12 cellular contexts compared by ENCODE assay signal in genomic region chr2:88561646-88562388, GRCh38.
A peak's percentile ranks its signal among the peaks of the same experiment; 100 is the strongest.
DNase-seq lines count a peak whose midpoint lies in the region; ATAC-seq and TF ChIP-seq lines count a peak whose summit lies in the region.
"Had no signal": no experiment of that assay in that cellular context is flagged by ENCODE, and none has a peak within 500 bp of the region (broad histone marks: within the 10 kb centered on the region; RNA-seq: fewer than 3 reads in every experiment).

No MANE protein-coding gene starts in this region.

- H3K27me3 Mint-ChIP-seq in endodermal cell (ENCODE audit: insufficient read depth) = no peaks in the 10 kb centered on the region
- H3K27me3 Mint-ChIP-seq in nephron progenitor cell (ENCODE audit: low read depth, poor library complexity) = no peaks in the 10 kb centered on the region

- H3K9ac ChIP-seq in endodermal cell (ENCODE audit: extremely low read depth, low read length, poor library complexity, severe bottlenecking) = no peak overlapping the region

- peaks cover 25% of the 10 kb centered on the region for H3K36me3 Mint-ChIP-seq in endodermal cell (ENCODE audit: low read depth)
- peaks cover 21% of the 10 kb centered on the region for H3K36me3 Mint-ChIP-seq in nephron progenitor cell (ENCODE audit: low read depth)

- H3K4me1 Mint-ChIP-seq in endodermal cell = no peaks in the 10 kb centered on the region
- H3K4me1 Mint-ChIP-seq in nephron progenitor cell = no peaks in the 10 kb centered on the region
- H3K4me1 Mint-ChIP-seq: nephron had no signal

- no peak overlapping the region for H3K4me3 Mint-ChIP-seq in endodermal cell
- H3K4me3 Mint-ChIP-seq in nephron progenitor cell = no peak overlapping the region
- H3K4me3 Mint-ChIP-seq: nephron had no signal

- no peak overlapping the region for H3K27ac ChIP-seq in endodermal cell (ENCODE audit: low read depth, low read length)

- no peak overlapping the region for H3K4me3 ChIP-seq in endodermal cell (ENCODE audit: low read length)

- DNase-seq in GM10266 (ENCODE audit: extremely low spot score) = peak; percentile 37
- no peak for DNase-seq in NCI-H226
- no peak for DNase-seq in endodermal cell
- DNase-seq in activated effector memory CD4-positive, alpha-beta T cell treated with anti-CD3 and anti-CD28 coated beads, Interleukin-2, amount 50 U/mL, for 16 hours = no peak
- no peak for DNase-seq in nephron progenitor cell
- DNase-seq: activated T-cell treated with anti-CD3 and anti-CD28 coated beads, Interleukin-2, amount 50 U/mL, for 48 hours; stimulated activated naive CD4-positive, alpha-beta T cell had no signal

- H3K9me3 Mint-ChIP-seq in endodermal cell (no peaks in the 10 kb centered on the region), nephron progenitor cell (no peaks in the 10 kb centered on the region)
- H3K9me3 Mint-ChIP-seq: nephron had no signal

- H3K27ac Mint-ChIP-seq in endodermal cell (no peak overlapping the region), nephron progenitor cell (no peak overlapping the region)

- H3K36me3 ChIP-seq in endodermal cell (ENCODE audit: control insufficient read depth, insufficient read depth, low read length) = peaks cover 48% of the 10 kb centered on the region

- no peaks in the 10 kb centered on the region for H3K9me3 ChIP-seq in endodermal cell (ENCODE audit: control insufficient read depth, low read length)

- peak; percentile 75 for ATAC-seq in GM19328 (IDR thresholded peaks at IDR 0.05; ENCODE audit: unreplicated experiment)
- ATAC-seq in HG02678 (IDR thresholded peaks at IDR 0.05; ENCODE audit: unreplicated experiment) = peak; percentile 63
- ATAC-seq in HG03469 (IDR thresholded peaks at IDR 0.05; ENCODE audit: unreplicated experiment) = peak; percentile 53
- ATAC-seq: esophagus mucosa had no signal

- 90% methylated on average over 2 to 3 of the region's 3 CpGs for WGBS in endodermal cell (ENCODE audit: insufficient coverage in 1 of 2, insufficient read length in 1 of 2), 2 experiments

- no peaks in the 10 kb centered on the region for H3K27me3 ChIP-seq in endodermal cell (ENCODE audit: control insufficient read depth, insufficient read depth, low read length, poor library complexity, severe bottlenecking)

- H3K4me1 ChIP-seq in endodermal cell (ENCODE audit: control insufficient read depth, insufficient read depth, low read length) = no peaks in the 10 kb centered on the region

- TF ChIP-seq CTCF in GM10266 (IDR thresholded peaks at IDR 0.05; ENCODE audit: control insufficient read depth, insufficient read depth, low read depth, missing control alignments) = no peak
- no peak for TF ChIP-seq CTCF in endodermal cell (conservative IDR thresholded peaks at IDR 0.05)
- TF ChIP-seq CTCF in nephron progenitor cell (IDR thresholded peaks at IDR 0.05) = no peak
